Comparison of ENCODE assay signal across 1 cellular context in genomic region chr16:66549284-66550131, GRCh38.
A peak's percentile ranks its signal among the peaks of the same experiment; 100 is the strongest.
TF ChIP-seq lines count a peak whose summit lies in the region.

TSS of gene TK2 (minus strand) at chr16:66550122. CDS start at chr16:66550061, 61 bp downstream.

TF ChIP-seq in WTC11, 78 proteins besides CTCF, POLR2A, EP300 and RAD21 (continued from another document):
- TF ChIP-seq CREM (CRISPR knock-in tag; IDR thresholded peaks at IDR 0.05): 0 out of 2 replicates have a peak, but pooled peaks have one; percentile 57
- TF ChIP-seq HMGXB4 (CRISPR knock-in tag; IDR thresholded peaks at IDR 0.05): peak; percentile 26; the same call in 1 of the 2 replicates
- peak; percentile 59; the same call in 1 of the 2 replicates for TF ChIP-seq ZBTB21 (CRISPR knock-in tag; IDR thresholded peaks at IDR 0.05; ENCODE audit: borderline replicate concordance)
- no peak for TF ChIP-seq OVOL2 (CRISPR knock-in tag; IDR thresholded peaks at IDR 0.05; ENCODE audit: borderline replicate concordance)
- TF ChIP-seq NR3C1 (CRISPR knock-in tag; conservative IDR thresholded peaks at IDR 0.05; ENCODE audit: low read depth): 0 out of 2 replicates have a peak, but pooled peaks have one; percentile 50
- TF ChIP-seq EMX1 (CRISPR knock-in tag; IDR thresholded peaks at IDR 0.05): no peak
- TF ChIP-seq ZMAT4 (CRISPR knock-in tag; IDR thresholded peaks at IDR 0.05): no peak
- TF ChIP-seq HMGA2 (CRISPR knock-in tag; IDR thresholded peaks at IDR 0.05): 0 out of 2 replicates have a peak, but pooled peaks have one; percentile 5
